Comparison of ENCODE assay signal across 9 cellular contexts in the genomic region with DNA sequence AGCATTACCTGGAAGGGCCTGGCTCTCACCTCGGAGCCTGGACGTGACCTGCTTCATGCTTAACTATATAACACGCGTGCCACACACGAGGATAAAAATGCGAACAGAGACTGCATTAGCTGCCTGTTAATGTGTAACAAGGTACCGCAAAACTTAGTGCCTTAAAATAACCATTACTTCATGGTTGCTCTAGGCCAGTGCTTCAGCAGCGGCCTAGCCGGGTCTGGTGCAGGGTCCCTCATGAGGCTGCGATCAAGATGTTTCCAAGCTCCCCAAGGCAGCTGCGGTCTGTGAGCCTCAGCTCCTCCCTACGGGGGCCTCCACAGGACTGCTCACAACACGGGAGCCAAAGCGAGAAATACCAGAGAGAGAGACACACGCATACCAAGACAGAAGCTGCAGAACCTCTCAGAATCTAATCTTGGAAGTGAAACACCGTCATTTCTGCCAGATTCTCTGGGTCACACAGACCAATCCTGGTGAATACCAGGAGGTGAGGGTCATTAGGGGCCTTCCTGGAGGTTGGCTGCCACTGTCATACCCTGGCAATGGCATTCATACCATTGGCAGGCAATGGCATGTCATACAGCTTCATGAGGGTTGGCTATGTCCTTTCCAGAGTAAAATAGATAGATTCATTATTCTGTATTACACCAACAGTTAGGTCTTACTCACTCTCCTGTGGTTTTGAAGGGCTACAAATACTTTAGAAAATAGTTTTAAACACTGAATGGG.
A peak's percentile ranks its signal among the peaks of the same experiment; 100 is the strongest.
DNase-seq lines count a peak whose midpoint lies in the region; ATAC-seq and TF ChIP-seq lines count a peak whose summit lies in the region.
"Had no signal": no experiment of that assay in that cellular context is flagged by ENCODE, and none has a peak within 500 bp of the region (broad histone marks: within the 10 kb centered on the region; RNA-seq: fewer than 3 reads in every experiment).

No MANE protein-coding gene starts in this region.

- POLR2A ChIA-PET in A673 (lab: Charles Lee; ENCODE audit: low non-redundant PET), result no interaction called here

- H3K4me1 Mint-ChIP-seq in natural killer cell (peaks cover 75 to 88% of the 10 kb centered on the region in 2 donors), glutamatergic neuron (ENCODE audit: low read depth, unreplicated experiment) (no peaks in the 10 kb centered on the region)

- H3K27ac ChIP-seq in uterus (no peak overlapping the region), A673 (ENCODE audit: low read depth, low read length, poor library complexity, severe bottlenecking) (no peak overlapping the region)
- H3K27ac ChIP-seq: SJCRH30 had no signal

- TF ChIP-seq CTCF in cardiac fibroblast (IDR thresholded peaks at IDR 0.05; ENCODE audit: low read depth, low read length) (no peak), natural killer cell (IDR thresholded peaks at IDR 0.05) (no peak), uterus (IDR thresholded peaks at IDR 0.05) (no peak), A673 (conservative IDR thresholded peaks at IDR 0.05; ENCODE audit: low read depth, low read length) (no peak), glutamatergic neuron (IDR thresholded peaks at IDR 0.05; ENCODE audit: partially characterized antibody, unreplicated experiment) (no peak)

- intact Hi-C loops in natural killer cell (cut with micrococcal nuclease) (no loop called here), uterus (cut with DNase I; ENCODE audit: low total_unique reads) (no loop called here), A673 (cut with micrococcal nuclease; ENCODE audit: unreplicated experiment) (no loop called here)

- no peaks in the 10 kb centered on the region for H3K36me3 ChIP-seq in uterus
- H3K36me3 ChIP-seq in A673 (ENCODE audit: insufficient read depth, low read length, poor library complexity, severe bottlenecking), result no peaks in the 10 kb centered on the region
- H3K36me3 ChIP-seq: SJCRH30 had no signal

- peak; percentile 30 for TF ChIP-seq POLR2A in GM15510 (IDR thresholded peaks at IDR 0.05; ENCODE audit: borderline replicate concordance, extremely low read depth, insufficient read length)
- TF ChIP-seq POLR2A in uterus (IDR thresholded peaks at IDR 0.05), result no peak

- H3K4me1 ChIP-seq in uterus (no peaks in the 10 kb centered on the region), A673 (ENCODE audit: insufficient read depth, low read length, poor library complexity, severe bottlenecking) (peaks cover 12% of the 10 kb centered on the region)
- H3K4me1 ChIP-seq: SJCRH30 had no signal

- BruUV-seq in A673 (replicated peaks; lab: Mats Ljungman, UMichigan), result no TSS peak

- CTCF ChIA-PET in A673 (lab: Charles Lee), result no interaction called here

- H3K9me3 ChIP-seq in uterus, result no peaks in the 10 kb centered on the region
- peaks cover 6% of the 10 kb centered on the region for H3K9me3 ChIP-seq in A673 (ENCODE audit: low read depth, low read length, poor library complexity, severe bottlenecking)
- H3K9me3 ChIP-seq: SJCRH30 had no signal

- H3K9me3 Mint-ChIP-seq in natural killer cell (peaks cover 0 to 3% of the 10 kb centered on the region in 2 donors), glutamatergic neuron (ENCODE audit: unreplicated experiment) (peaks cover 2% of the 10 kb centered on the region)

- DNase-seq in cardiac fibroblast (ENCODE audit: low read depth in 2 of 2) (peak; percentile 73 to 77), natural killer cell (no peak), uterus (no peak), NCI-H510A (lab: John Stamatoyannopoulos, UW) (no peak), A673 (ENCODE audit: low spot score) (no peak), glutamatergic neuron (no peak)
- DNase-seq: SJCRH30 had no signal

- no peak overlapping the region for H3K4me3 Mint-ChIP-seq in natural killer cell
- no peak overlapping the region for H3K4me3 Mint-ChIP-seq in glutamatergic neuron (ENCODE audit: unreplicated experiment)

- H3K27me3 Mint-ChIP-seq in natural killer cell (ENCODE audit: low read depth in 2 of 2) (no peaks in the 10 kb centered on the region), glutamatergic neuron (ENCODE audit: unreplicated experiment) (peaks cover 2% of the 10 kb centered on the region)

- H3K27me3 ChIP-seq in uterus (no peaks in the 10 kb centered on the region), A673 (replicated peaks; ENCODE audit: insufficient read depth, low read depth, low read length, poor library complexity) (no peaks in the 10 kb centered on the region)
- H3K27me3 ChIP-seq: SJCRH30 had no signal

- no peaks in the 10 kb centered on the region for H3K36me3 Mint-ChIP-seq in natural killer cell
- peaks cover 19% of the 10 kb centered on the region for H3K36me3 Mint-ChIP-seq in glutamatergic neuron (ENCODE audit: unreplicated experiment)

- H3K4me3 ChIP-seq in cardiac fibroblast (replicated peaks in 1 of 2; ENCODE audit: low read depth in 2 of 2, low read length in 2 of 2), result no peak overlapping the region
- no peak overlapping the region for H3K4me3 ChIP-seq in uterus
- no peak overlapping the region for H3K4me3 ChIP-seq in A673 (ENCODE audit: low read depth, low read length, poor library complexity, severe bottlenecking)
- H3K4me3 ChIP-seq: SJCRH30 had no signal

- ATAC-seq in HG02981 (IDR thresholded peaks at IDR 0.05; ENCODE audit: unreplicated experiment), result peak; percentile 40
- ATAC-seq in natural killer cell, result no peak

- H3K27ac Mint-ChIP-seq in natural killer cell (peak overlapping the region; percentile 88 to 94), glutamatergic neuron (ENCODE audit: unreplicated experiment) (no peak overlapping the region)

Comparison
In these comparisons a context has a peak if more than half of its experiments do, and no peak if none do; other contexts are left out.
1. DNase-seq: peak in cardiac fibroblast (2 of 2); none in natural killer cell (single experiment), uterus (0 of 2), NCI-H510A (single experiment), A673 (single experiment) and glutamatergic neuron (single experiment).